In genomic region chr3:42639192-42639591, GRCh38 we compare ENCODE assay signal across 1 cellular context.
A peak's percentile ranks its signal among the peaks of the same experiment; 100 is the strongest.
TF ChIP-seq lines count a peak whose summit lies in the region.

No MANE protein-coding gene starts in this region.

TF ChIP-seq in HepG2, 621 proteins besides CTCF, POLR2A, EP300 and RAD21:
- no peak for TF ChIP-seq BCL6 (CRISPR knock-in tag; IDR thresholded peaks at IDR 0.05)
- peak; percentile 86 for TF ChIP-seq RBM22 (optimal IDR thresholded peaks at IDR 0.05; ENCODE audit: low read length)
- TF ChIP-seq ATAD3A (CRISPR knock-in tag; IDR thresholded peaks at IDR 0.05): no peak
